In genomic region chr2:134205087-134205486, GRCh38 we compare ENCODE assay signal across 21 cellular contexts.
"Had no signal": no experiment of that assay in that cellular context is flagged by ENCODE, and none has a peak within 500 bp of the region (broad histone marks: within the 10 kb centered on the region; RNA-seq: fewer than 3 reads in every experiment).

No MANE protein-coding gene starts in this region.

- H3K27ac Mint-ChIP-seq: stimulated activated naive B cell treated with anti-CD40 and anti-IgM and Interleukin-4, amounts not matched to agents 10 μg/mL and 1 μg/mL and 100 μg/mL, for 72 hours; stimulated activated naive CD8-positive, alpha-beta T cell treated with anti-CD3 and anti-CD28 coated beads, Interleukin-15, amount 100 ng/mL, for 72 hours had no signal

- H3K36me3 ChIP-seq: esophagus muscularis mucosa, gastrocnemius medialis, pancreas, prostate gland, transverse colon had no signal

- DNase-seq: effector memory CD4-positive, alpha-beta T cell; gastrocnemius medialis; glutamatergic neuron; kidney; left colon; mucosa of descending colon; occipital lobe; pancreas; stimulated activated CD4-positive, alpha-beta T cell treated with anti-CD3 and anti-CD28 coated beads, Interleukin-2, amount 100 ng/mL, for 24 hours; stimulated activated CD4-positive, alpha-beta T cell treated with anti-CD3 and anti-CD28 coated beads, Interleukin-4, amount 100 ng/mL, for 4 hours; stimulated activated naive B cell treated with anti-CD40 and anti-IgM and Interleukin-4, amounts not matched to agents 10 μg/mL and 1 μg/mL and 100 μg/mL, for 72 hours; stimulated activated naive CD8-positive, alpha-beta T cell treated with anti-CD3 and anti-CD28 coated beads, Interleukin-15, amount 100 ng/mL, for 72 hours; testis; transverse colon had no signal

- H3K27me3 Mint-ChIP-seq: naive thymus-derived CD8-positive, alpha-beta T cell; stimulated activated naive B cell treated with anti-CD40 and anti-IgM and Interleukin-4, amounts not matched to agents 10 μg/mL and 1 μg/mL and 100 μg/mL, for 72 hours; stimulated activated naive CD8-positive, alpha-beta T cell treated with anti-CD3 and anti-CD28 coated beads, Interleukin-15, amount 100 ng/mL, for 72 hours had no signal

- H3K9me3 Mint-ChIP-seq: naive thymus-derived CD8-positive, alpha-beta T cell; neural crest cell; stimulated activated naive B cell treated with anti-CD40 and anti-IgM and Interleukin-4, amounts not matched to agents 10 μg/mL and 1 μg/mL and 100 μg/mL, for 72 hours; stimulated activated naive CD8-positive, alpha-beta T cell treated with anti-CD3 and anti-CD28 coated beads, Interleukin-15, amount 100 ng/mL, for 72 hours had no signal

- H2AFZ ChIP-seq: hepatocyte had no signal

- ATAC-seq: gastrocnemius medialis; left colon; mucosa of descending colon; sciatic nerve; stimulated activated naive CD8-positive, alpha-beta T cell treated with anti-CD3 and anti-CD28 coated beads, Interleukin-15, amount 100 ng/mL, for 72 hours had no signal

- H3K4me2 ChIP-seq: hepatocyte had no signal

- H3K4me3 Mint-ChIP-seq: naive thymus-derived CD8-positive, alpha-beta T cell; neural crest cell; stimulated activated naive B cell treated with anti-CD40 and anti-IgM and Interleukin-4, amounts not matched to agents 10 μg/mL and 1 μg/mL and 100 μg/mL, for 72 hours; stimulated activated naive CD8-positive, alpha-beta T cell treated with anti-CD3 and anti-CD28 coated beads, Interleukin-15, amount 100 ng/mL, for 72 hours had no signal

- H3K27me3 ChIP-seq: esophagus muscularis mucosa, gastrocnemius medialis, hepatocyte, pancreas, testis, transverse colon had no signal

- H3K4me1 ChIP-seq: prostate gland had no signal

- H3K9me3 ChIP-seq: esophagus muscularis mucosa, gastrocnemius medialis, mucosa of descending colon, pancreas, prostate gland, testis, transverse colon had no signal

- H3K27ac ChIP-seq: epithelial cell of prostate, esophagus muscularis mucosa, gastrocnemius medialis, hepatocyte, pancreas, prostate gland, testis, transverse colon had no signal

- H3K4me3 ChIP-seq: esophagus muscularis mucosa, gastrocnemius medialis, hepatocyte, mucosa of descending colon, pancreas, prostate gland, testis, transverse colon had no signal

- H3K36me3 Mint-ChIP-seq: naive thymus-derived CD8-positive, alpha-beta T cell had no signal
